ENCODE assay signal across 36 cellular contexts in the genomic region with DNA sequence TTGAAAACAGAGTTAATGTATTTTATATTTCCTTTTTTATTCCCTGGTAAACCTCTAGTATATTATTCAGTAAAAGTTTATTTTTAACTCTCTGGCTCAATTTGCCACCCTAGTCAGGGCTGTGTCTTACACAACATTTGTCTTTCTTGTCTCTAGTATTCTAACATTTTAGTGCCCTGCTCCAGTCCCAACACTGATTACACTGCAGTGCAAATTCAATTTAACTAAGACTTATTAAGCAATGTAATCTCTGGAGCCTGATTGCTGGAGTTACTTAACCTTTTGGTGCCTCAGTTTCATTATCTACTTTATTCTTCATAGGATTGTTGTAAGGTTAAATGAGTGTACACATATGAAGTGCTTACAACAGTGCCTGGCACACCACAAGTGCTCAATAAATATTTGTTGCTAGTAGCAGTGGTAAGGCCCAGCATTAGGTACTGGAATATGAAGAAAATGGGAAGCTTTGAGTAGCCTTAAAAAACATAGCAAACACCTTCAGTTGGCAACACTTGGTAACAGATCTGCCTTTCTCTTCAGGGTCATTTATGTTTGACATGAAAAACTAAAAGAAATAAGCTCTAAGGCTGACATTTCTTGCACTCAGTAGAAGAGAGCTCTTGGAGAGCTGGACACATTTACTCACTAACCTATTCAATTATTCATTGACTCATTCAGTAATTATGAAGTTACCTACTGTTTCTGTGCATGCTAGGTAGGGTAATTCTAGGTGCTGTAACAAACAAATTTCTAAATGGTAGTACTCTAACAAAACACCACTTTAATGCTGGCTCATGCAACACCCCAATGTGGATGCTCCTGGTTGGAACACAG.
"Had no signal": no experiment of that assay in that cellular context is flagged by ENCODE, and none has a peak within 500 bp of the region (broad histone marks: within the 10 kb centered on the region; RNA-seq: fewer than 3 reads in every experiment).

No MANE protein-coding gene starts in this region.

- H3K4me1 ChIP-seq: adrenal gland had no signal

- ATAC-seq: activated naive CD4-positive, alpha-beta T cell treated with anti-CD3 and anti-CD28 coated beads, Interleukin-2, amount 50 U/mL, for 72 hours; activated T-cell treated with anti-CD3 and anti-CD28 coated beads, Interleukin-2, amount 50 U/mL, for 4 hours; Right ventricle myocardium inferior had no signal

- H3K4me3 ChIP-seq: adrenal gland, PC-9 had no signal

- DNase-seq: activated B cell treated with CpG ODN at 0.5 μM for 24 hours; activated CD4-positive, alpha-beta memory T cell treated with anti-CD3 and anti-CD28 coated beads for 36 hours; activated CD4-positive, alpha-beta T cell treated with anti-CD3 and anti-CD28 coated beads for 4 hours; activated CD4-positive, alpha-beta T cell treated with anti-CD3 and anti-CD28 coated beads, Interleukin-2, amount 50 U/mL, for 1 hour; activated CD4-positive, CD25-positive, alpha-beta regulatory T cell treated with anti-CD3 and anti-CD28 coated beads, Interleukin-2, amount 50 U/mL, for 72 hours; activated CD8-positive, alpha-beta memory T cell treated with anti-CD3 and anti-CD28 coated beads, Interleukin-2, amount 50 U/mL, for 4 hours; activated gamma-delta T cell treated with Interleukin-2 at 50 U/mL for 16 hours; activated naive CD4-positive, alpha-beta T cell treated with anti-CD3 and anti-CD28 coated beads for 36 hours; activated T-cell treated with anti-CD3 and anti-CD28 coated beads for 4 hours; activated T-cell treated with anti-CD3 and anti-CD28 coated beads, Interleukin-2, amount 50 U/mL, for 4 hours; adrenal gland; central memory CD4-positive, alpha-beta T cell; MM.1S; MV-4-11; NCI-H1092; NCI-H146; NCI-H187; NCI-H2081; NCI-H2171 treated with DMSO at 0.1 percent for 48 hours; NCI-H2227 treated with DMSO at 0.1 percent for 48 hours; NCI-H446; NCI-H510A treated with DMSO at 0.1 percent for 48 hours; NCI-H526 treated with DMSO at 0.1 percent for 48 hours; NCI-H774; NK-92 treated with Interleukin-12 subunit alpha and Interleukin-12 subunit beta, amount 100 ng/mL, for 24 hours; PC-9; SIG-M5; SW 1271; T-helper 1 cell; T-helper 2 cell; T-helper 9 cell had no signal

- H3K27me3 ChIP-seq: adrenal gland had no signal

- H3K9me3 ChIP-seq: adrenal gland had no signal

- H3K27ac ChIP-seq: adrenal gland, KMS-11, PC-9, RWPE1, VCaP had no signal

- H3K36me3 ChIP-seq: adrenal gland had no signal
